ENCODE assay signal across 17 cellular contexts in the genomic region with DNA sequence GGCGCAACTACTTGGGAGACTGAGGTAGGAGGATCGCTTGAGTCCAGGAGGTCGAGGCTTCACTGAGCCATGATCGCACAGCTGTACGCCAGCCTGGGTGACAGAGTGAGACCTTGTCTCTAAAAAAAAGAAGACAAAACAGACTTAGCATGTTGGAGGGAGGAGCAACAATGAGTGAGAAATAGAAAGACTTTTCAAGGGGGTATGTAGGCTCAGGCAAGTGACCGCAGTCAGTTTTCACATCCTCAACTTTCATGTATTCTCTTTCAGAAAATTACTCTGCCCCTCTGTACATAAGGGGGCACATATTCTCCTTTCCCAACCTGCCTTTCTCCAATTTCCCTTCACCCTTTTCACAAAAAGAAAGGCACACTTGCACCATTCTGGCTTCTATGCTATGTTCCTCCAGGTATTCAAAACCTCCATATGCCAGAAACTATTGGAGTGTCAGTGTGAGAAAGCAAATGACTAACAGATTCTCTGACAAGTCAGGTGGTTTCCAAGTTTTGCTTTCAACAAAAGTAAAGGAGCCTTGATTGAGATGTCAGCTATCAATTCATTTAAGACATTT. TPM values are rescaled to one million over a fixed set of nuclear protein-coding genes. Genes with fewer than 3 reads are reported as not detected.
A peak's percentile ranks its signal among the peaks of the same experiment; 100 is the strongest.
DNase-seq lines count a peak whose midpoint lies in the region; ATAC-seq and TF ChIP-seq lines count a peak whose summit lies in the region.
"Had no signal": no experiment of that assay in that cellular context is flagged by ENCODE, and none has a peak within 500 bp of the region (broad histone marks: within the 10 kb centered on the region; RNA-seq: fewer than 3 reads in every experiment).

No MANE protein-coding gene starts in this region.

- no peak overlapping the region for H3K4me3 Mint-ChIP-seq in CD4-positive, alpha-beta T cell

- TF ChIP-seq CTCF in epithelial cell of esophagus (IDR thresholded peaks at IDR 0.05; ENCODE audit: insufficient read depth, low read depth, low read length, missing control alignments) = no peak
- TF ChIP-seq CTCF in CD4-positive, alpha-beta T cell (IDR thresholded peaks at IDR 0.05) = no peak

- no peak overlapping the region for H3K4me3 ChIP-seq in epithelial cell of esophagus (ENCODE audit: low read length)
- H3K4me3 ChIP-seq: gastrocnemius medialis, thyroid gland had no signal

- ATAC-seq in GM19023 (IDR thresholded peaks at IDR 0.05; ENCODE audit: unreplicated experiment) = peak; percentile 63
- peak; percentile 63 for ATAC-seq in GM21529 (IDR thresholded peaks at IDR 0.05; ENCODE audit: unreplicated experiment)
- peak; percentile 48 for ATAC-seq in HG03108 (IDR thresholded peaks at IDR 0.05; ENCODE audit: unreplicated experiment)
- no peak for ATAC-seq in CD4-positive, alpha-beta T cell (ENCODE audit: poor library complexity)
- ATAC-seq: gastrocnemius medialis had no signal

- POLR2A ChIA-PET in CD4-positive, alpha-beta T cell (lab: Charles Lee) = interaction anchor here (1.1 to 2.0 kb wide), 2 partner anchors 8 to 91 kb away, joined by 4 to 11 read pairs; a partner anchor contains a TSS

- DNase-seq in epithelial cell of esophagus (ENCODE audit: low read depth) (peak; percentile 9), NCI-H1436 treated with DMSO at 0.1 percent for 48 hours (lab: John Stamatoyannopoulos, UW) (no peak), NCI-H1417 (lab: John Stamatoyannopoulos, UW) (no peak)
- no peak for DNase-seq in CD4-positive, alpha-beta T cell
- no peak for DNase-seq in activated CD4-positive, alpha-beta T cell treated with anti-CD3 and anti-CD28 coated beads for 1 hour
- DNase-seq: activated CD8-positive, alpha-beta memory T cell treated with anti-CD3 and anti-CD28 coated beads, Interleukin-2, amount 50 U/mL, for 48 hours; cerebellar nuclear complex; DMS79; gastrocnemius medialis; Kasumi-1; NCI-H774; thyroid gland had no signal

- no peaks in the 10 kb centered on the region for H3K9me3 ChIP-seq in CD4-positive, alpha-beta T cell (ENCODE audit: control insufficient read depth, low read length)
- H3K9me3 ChIP-seq: gastrocnemius medialis, thyroid gland had no signal

- H3K36me3 Mint-ChIP-seq in CD4-positive, alpha-beta T cell (ENCODE audit: low read depth) = peaks cover 90% of the 10 kb centered on the region

- no peaks in the 10 kb centered on the region for H3K9me3 Mint-ChIP-seq in CD4-positive, alpha-beta T cell

- intact Hi-C loops in CD4-positive, alpha-beta T cell (cut with DNase I, micrococcal nuclease) = no loop called here

- CTCF ChIA-PET in CD4-positive, alpha-beta T cell (lab: Charles Lee) = interaction anchor here (1.1 to 1.6 kb wide), 3 partner anchors 10 to 66 kb away, joined by 3 read pairs; no protein-coding TSS in a partner anchor

- no peak overlapping the region for H3K27ac ChIP-seq in CD4-positive, alpha-beta T cell (ENCODE audit: low read depth, low read length)
- H3K27ac ChIP-seq: gastrocnemius medialis, thyroid gland had no signal

- peaks cover 85% of the 10 kb centered on the region for H3K4me1 Mint-ChIP-seq in CD4-positive, alpha-beta T cell (ENCODE audit: low read depth)

- no peaks in the 10 kb centered on the region for H3K27me3 ChIP-seq in CD4-positive, alpha-beta T cell (ENCODE audit: control insufficient read depth, insufficient read depth, low read length)
- H3K27me3 ChIP-seq: gastrocnemius medialis, thyroid gland had no signal

- H3K27ac Mint-ChIP-seq in CD4-positive, alpha-beta T cell = no peak overlapping the region

- H3K27me3 Mint-ChIP-seq in CD4-positive, alpha-beta T cell = no peaks in the 10 kb centered on the region

RNA-seq across cellular contexts. Expression of a gene that starts 7.6 kb away (rescaled TPM):
- 10 to 100 TPM; 12.4 to 13.4 TPM for total RNA-seq in CD4-positive, alpha-beta T cell

RNA-seq across cellular contexts. Expression of a gene that starts 7.7 kb away (rescaled TPM):
- under 1 TPM; 0.74 to 0.75 TPM for total RNA-seq in CD4-positive, alpha-beta T cell

RNA-seq across cellular contexts. Expression of a gene that starts 42.0 kb away (rescaled TPM):
- not detected for total RNA-seq in CD4-positive, alpha-beta T cell
- total RNA-seq: gastrocnemius medialis; liver; T-helper 1 cell treated with Interleukin-12 subunit alpha and Interleukin-12 subunit beta and Interleukin-4 antibody, amounts not matched to agents 30 ng/mL and 1 ng/mL, for 36 hours; thyroid gland had no signal
